Comparison of ENCODE assay signal across 11 cellular contexts in the genomic region with DNA sequence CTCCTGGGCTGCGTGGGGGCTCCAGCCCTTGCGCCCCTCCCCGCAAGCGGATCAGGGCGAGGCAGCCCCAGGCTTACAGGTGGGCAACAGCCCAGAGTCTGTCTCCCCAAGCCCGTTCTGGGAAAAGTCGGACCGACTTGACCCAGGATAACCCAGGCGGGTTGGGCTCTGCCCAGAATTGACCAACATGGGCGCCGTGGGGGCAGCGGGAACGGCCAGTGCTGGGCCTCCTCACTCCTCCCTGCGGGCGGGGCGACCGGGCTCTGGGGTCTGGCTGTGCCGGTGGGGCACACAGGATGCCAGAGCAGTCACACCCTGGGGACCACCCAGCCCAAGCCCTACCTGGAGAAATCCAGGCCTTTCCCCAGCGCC. TPM values are rescaled to one million over a fixed set of nuclear protein-coding genes. Genes with fewer than 3 reads are reported as not detected.
DNase-seq lines count a peak whose midpoint lies in the region; ATAC-seq and TF ChIP-seq lines count a peak whose summit lies in the region.
"Had no signal": no experiment of that assay in that cellular context is flagged by ENCODE, and none has a peak within 500 bp of the region (broad histone marks: within the 10 kb centered on the region; RNA-seq: fewer than 3 reads in every experiment).

No MANE protein-coding gene starts in this region.

- no peaks in the 10 kb centered on the region for H3K79me2 ChIP-seq in SU-DHL-6 (ENCODE audit: insufficient read depth, low read length)

- no peaks in the 10 kb centered on the region for H3F3A ChIP-seq in SU-DHL-6 (ENCODE audit: insufficient read depth)

- H3K27ac ChIP-seq in BLaER1 (peak overlapping the region; percentile 82), SU-DHL-6 (ENCODE audit: low read depth, low read length) (no peak overlapping the region), cardiac muscle cell (no peak overlapping the region), ovary (peak overlapping the region; percentile 76 to 80)

- H3K4me3 ChIP-seq in BLaER1 (peak overlapping the region; percentile 93), SU-DHL-6 (ENCODE audit: insufficient read depth, low read length, poor library complexity, severe bottlenecking) (no peak overlapping the region), cardiac muscle cell (peak overlapping the region; percentile 43), ovary (peak overlapping the region; percentile 46)

- ATAC-seq in HG02678 (IDR thresholded peaks at IDR 0.05; ENCODE audit: unreplicated experiment), result no peak
- no peak for ATAC-seq in HG03097 (IDR thresholded peaks at IDR 0.05; ENCODE audit: low FRiP score, unreplicated experiment)

- TF ChIP-seq POLR2A in ovary (IDR thresholded peaks at IDR 0.05), result no peak

- H3K9ac ChIP-seq in BLaER1 (peak overlapping the region; percentile 85), SU-DHL-6 (ENCODE audit: low read length) (no peak overlapping the region)

- H3K27me3 ChIP-seq in BLaER1, result no peaks in the 10 kb centered on the region
- 0 out of 2 replicates have a peak, but pooled peaks cover 2% of the 10 kb centered on the region for H3K27me3 ChIP-seq in SU-DHL-6 (ENCODE audit: low read length)
- H3K27me3 ChIP-seq in cardiac muscle cell, result no peaks in the 10 kb centered on the region
- no peaks in the 10 kb centered on the region for H3K27me3 ChIP-seq in ovary

- 2 to 4% (median 4%) methylated on average over 18 to 19 of the region's 19 CpGs for WGBS in ovary, 3 donors

- TF ChIP-seq EP300 in ovary (IDR thresholded peaks at IDR 0.05), result no peak

- TF ChIP-seq CTCF in SU-DHL-6 (IDR thresholded peaks at IDR 0.05; ENCODE audit: insufficient read depth, low read length, poor library complexity, severe bottlenecking) (no peak), cardiac muscle cell (IDR thresholded peaks at IDR 0.05; ENCODE audit: low read depth, low read length) (no peak), ovary (IDR thresholded peaks at IDR 0.05) (no peak)

- H3K4me1 ChIP-seq in BLaER1, result peaks cover 90% of the 10 kb centered on the region
- peaks cover 5% of the 10 kb centered on the region for H3K4me1 ChIP-seq in cardiac muscle cell (ENCODE audit: low read depth)
- H3K4me1 ChIP-seq in ovary (ENCODE audit: insufficient read depth), result peaks cover 25% of the 10 kb centered on the region

- H4K20me1 ChIP-seq in BLaER1 (peaks cover 30% of the 10 kb centered on the region), SU-DHL-6 (ENCODE audit: low read depth, low read length) (no peaks in the 10 kb centered on the region)

- intact Hi-C loops in ovary (cut with DNase I), result no loop called here

- H3K4me2 ChIP-seq in BLaER1 (peak overlapping the region; percentile 93), SU-DHL-6 (ENCODE audit: low read depth, low read length, poor library complexity, severe bottlenecking) (peak overlapping the region; percentile 26)

- DNase-seq in cardiac muscle cell (ENCODE audit: low read depth in 1 of 2, low spot score in 1 of 2) (no peak), ovary (peak; percentile 64 to 77 (median 73)), SIG-M5 treated with dmso at 0.1 percent for 504 hours (lab: John Stamatoyannopoulos, UW; ENCODE audit: unreplicated experiment) (no peak)
- DNase-seq in activated CD8-positive, alpha-beta memory T cell treated with anti-CD3 and anti-CD28 coated beads, Interleukin-2, amount 50 U/mL, for 48 hours, result no peak
- DNase-seq: DMS79, NCI-H1436 treated with DMSO at 0.1 percent for 48 hours had no signal

- no peaks in the 10 kb centered on the region for H3K9me2 ChIP-seq in SU-DHL-6 (replicated peaks; ENCODE audit: insufficient read depth, low read length)

- no peak overlapping the region for H2AFZ ChIP-seq in SU-DHL-6 (ENCODE audit: low read depth, low read length, severe bottlenecking)

- peaks cover 13% of the 10 kb centered on the region for H3K36me3 ChIP-seq in BLaER1
- no peaks in the 10 kb centered on the region for H3K36me3 ChIP-seq in SU-DHL-6 (ENCODE audit: low read length)
- H3K36me3 ChIP-seq in cardiac muscle cell, result no peaks in the 10 kb centered on the region
- H3K36me3 ChIP-seq in ovary, result no peaks in the 10 kb centered on the region

- H3K9me3 ChIP-seq in BLaER1 (no peaks in the 10 kb centered on the region), SU-DHL-6 (ENCODE audit: insufficient read depth, low read length) (no peaks in the 10 kb centered on the region), cardiac muscle cell (ENCODE audit: low read depth) (no peaks in the 10 kb centered on the region), ovary (no peaks in the 10 kb centered on the region)

RNA-seq across cellular contexts. Expression of a gene that starts 15.3 kb away (rescaled TPM):
- total RNA-seq in cardiac muscle cell (2.7 and 4.4 TPM in 2 replicates), ovary (100 to 1,000 TPM in 3 of 7 donors, 10 to 100 TPM in 3, 1 to 10 TPM in 1; 8.3 to 174 (median 70.2) TPM)
- polyA plus RNA-seq in cardiac muscle cell (0.94 and 1.1 TPM in 2 replicates), ovary (10 to 100 TPM; 31.0 to 86.9 TPM)

RNA-seq across cellular contexts. Expression of a gene that starts 35.9 kb away (rescaled TPM):
- total RNA-seq in cardiac muscle cell (2.1 and 6.8 TPM in 2 replicates), ovary (1 to 10 TPM in 4 of 7 donors, under 1 TPM in 3; 0.36 to 2.6 (median 1.2) TPM)
- polyA plus RNA-seq in cardiac muscle cell (10.7 and 13.8 TPM in 2 replicates), ovary (1 to 10 TPM; 1.6 to 2.7 TPM)
- total RNA-seq: H4 had no signal

Comparison
In these comparisons a context has a peak if more than half of its experiments do, and no peak if none do; other contexts are left out.
1. H3K27ac ChIP-seq: peak in BLaER1 (single experiment) and ovary (2 of 2); none in SU-DHL-6 (single experiment) and cardiac muscle cell (single experiment).
2. DNase-seq: peak in ovary (5 of 5); none in cardiac muscle cell (0 of 2), SIG-M5 treated with dmso at 0.1 percent for 504 hours (single experiment) and activated CD8-positive, alpha-beta memory T cell treated with anti-CD3 and anti-CD28 coated beads, Interleukin-2, amount 50 U/mL, for 48 hours (single experiment).